21 cellular contexts compared by ENCODE assay signal in the genomic region with DNA sequence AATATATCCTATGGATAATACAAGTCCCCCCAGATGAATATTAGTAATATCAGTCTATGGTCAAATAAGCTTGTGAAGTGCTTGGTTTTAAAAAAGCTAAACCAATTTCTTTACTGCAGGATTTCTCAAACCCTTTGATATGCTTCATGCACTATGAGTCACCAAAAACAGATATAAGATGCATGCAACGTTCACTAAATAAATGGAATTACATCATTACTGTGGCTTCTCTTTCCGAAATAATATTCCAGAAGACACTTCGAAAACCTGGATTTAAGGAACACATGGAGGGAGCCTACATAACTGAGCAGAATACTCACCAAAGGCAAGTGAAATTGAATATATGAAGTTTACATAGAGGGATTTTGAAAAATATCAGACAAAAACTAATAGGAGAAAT.
A peak's percentile ranks its signal among the peaks of the same experiment; 100 is the strongest.
DNase-seq lines count a peak whose midpoint lies in the region; ATAC-seq, FAIRE-seq and TF ChIP-seq lines count a peak whose summit lies in the region.
"Had no signal": no experiment of that assay in that cellular context is flagged by ENCODE, and none has a peak within 500 bp of the region (broad histone marks: within the 10 kb centered on the region; RNA-seq: fewer than 3 reads in every experiment).

No MANE protein-coding gene starts in this region.

- H3K36me3 ChIP-seq in aorta (ENCODE audit: control insufficient read depth in 1 of 2, insufficient read depth in 2 of 2, low read length in 1 of 2): no peaks in the 10 kb centered on the region
- H3K36me3 ChIP-seq: right lobe of liver had no signal

- intact Hi-C loops in aorta (cut with DNase I): no loop called here

- H3K9me3 ChIP-seq in aorta (ENCODE audit: control insufficient read depth, low read length): no peaks in the 10 kb centered on the region
- H3K9me3 ChIP-seq: right lobe of liver had no signal

- DNase-seq in AG09319 (ENCODE audit: extremely low read depth, low read depth) (peak; percentile 19), NCI-H226 (peak; percentile 85), cardiac fibroblast (ENCODE audit: low read depth in 2 of 2) (peak; percentile 68 to 78), iris pigment epithelial cell (ENCODE audit: low read depth) (peak; percentile 83), aorta (no peak), GM12892 (ENCODE audit: insufficient read length) (no peak)
- DNase-seq: ACHN; activated CD4-positive, alpha-beta T cell treated with anti-CD3 and anti-CD28 coated beads for 1 hour; activated naive CD4-positive, alpha-beta T cell; COR-L47; erythroblast; left cardiac atrium; NCI-H1092 treated with DMSO at 0.1 percent for 48 hours; NCI-H2107; NCI-H526 treated with DMSO at 0.1 percent for 48 hours; nucleus accumbens; right lobe of liver; T1000 had no signal

- ATAC-seq in aorta (ENCODE audit: low FRiP score) (no peak), HG03439 (IDR thresholded peaks at IDR 0.05; ENCODE audit: unreplicated experiment) (no peak), GM18511 (IDR thresholded peaks at IDR 0.05; ENCODE audit: unreplicated experiment) (no peak)
- ATAC-seq: right lobe of liver had no signal

- no peaks in the 10 kb centered on the region for H3K4me1 ChIP-seq in aorta (ENCODE audit: control insufficient read depth in 1 of 2, insufficient read depth in 2 of 2, low read length in 2 of 2)
- H3K4me1 ChIP-seq: right lobe of liver had no signal

- H3K27me3 ChIP-seq in aorta (ENCODE audit: control insufficient read depth in 1 of 2, insufficient read depth in 2 of 2, low read length in 1 of 2): no peaks in the 10 kb centered on the region
- H3K27me3 ChIP-seq: right lobe of liver had no signal

- FAIRE-seq in GM12892 (lab: Jason Lieb, UNC): no peak
- FAIRE-seq: GM12891 had no signal

- TF ChIP-seq POLR2A in GM12892 (IDR thresholded peaks at IDR 0.05; ENCODE audit: low read depth, low read length): no peak

- TF ChIP-seq CTCF in AG09319 (IDR thresholded peaks at IDR 0.05; ENCODE audit: low read depth, low read length) (no peak), cardiac fibroblast (IDR thresholded peaks at IDR 0.05; ENCODE audit: low read depth, low read length) (no peak)

- H3K4me3 ChIP-seq in cardiac fibroblast (replicated peaks in 1 of 2; ENCODE audit: low read depth in 2 of 2, low read length in 2 of 2) (no peak overlapping the region), aorta (ENCODE audit: low read length in 2 of 2) (no peak overlapping the region)
- H3K4me3 ChIP-seq: right lobe of liver had no signal

- WGBS in aorta, 2 donors: 73 to 77% methylated on average over 3 of the region's 3 CpGs

- H3K27ac ChIP-seq in aorta (ENCODE audit: low read depth in 1 of 2, low read length in 2 of 2): no peak overlapping the region
- H3K27ac ChIP-seq: right lobe of liver had no signal

Comparison
In these comparisons a context has a peak if more than half of its experiments do, and no peak if none do; other contexts are left out.
1. DNase-seq: peak in AG09319 (single experiment), NCI-H226 (single experiment), cardiac fibroblast (2 of 2) and iris pigment epithelial cell (single experiment); none in aorta (0 of 2) and GM12892 (single experiment).